ENCODE assay signal across 5 cellular contexts in genomic region chr12:68727776-68728175, GRCh38.
"Had no signal": no experiment of that assay in that cellular context is flagged by ENCODE, and none has a peak within 500 bp of the region (broad histone marks: within the 10 kb centered on the region; RNA-seq: fewer than 3 reads in every experiment).

No MANE protein-coding gene starts in this region.

- H3K4me3 Mint-ChIP-seq: IgD-negative memory B cell had no signal

- H3K27ac Mint-ChIP-seq: IgD-negative memory B cell had no signal

- H3K4me1 Mint-ChIP-seq: IgD-negative memory B cell had no signal

- DNase-seq: IMR-90, KBM-7, KG1 had no signal

- H3K4me3 ChIP-seq: K562 had no signal

- H3K27me3 Mint-ChIP-seq: IgD-negative memory B cell had no signal

- H3K9me3 Mint-ChIP-seq: IgD-negative memory B cell had no signal
